18 cellular contexts compared by ENCODE assay signal in the genomic region with DNA sequence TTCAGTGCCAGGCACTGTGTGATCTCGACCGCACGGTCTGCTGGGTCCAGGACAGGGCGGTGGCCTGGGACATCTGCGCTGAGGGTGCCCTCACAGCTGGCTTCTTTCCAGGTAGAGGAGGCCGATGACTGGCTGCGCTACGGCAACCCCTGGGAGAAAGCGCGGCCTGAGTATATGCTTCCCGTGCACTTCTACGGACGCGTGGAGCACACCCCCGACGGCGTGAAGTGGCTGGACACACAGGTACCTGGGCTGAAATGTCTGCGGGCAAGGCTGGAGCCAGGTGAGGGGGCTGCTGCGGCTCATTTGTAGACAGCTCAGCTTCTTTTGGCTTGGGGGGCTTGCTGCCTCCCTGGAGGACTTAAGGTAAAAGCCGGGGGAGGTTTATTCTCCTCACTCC. TPM values are rescaled to one million over a fixed set of nuclear protein-coding genes. Genes with fewer than 3 reads are reported as not detected.
DNase-seq lines count a peak whose midpoint lies in the region; ATAC-seq and TF ChIP-seq lines count a peak whose summit lies in the region.
"Had no signal": no experiment of that assay in that cellular context is flagged by ENCODE, and none has a peak within 500 bp of the region (broad histone marks: within the 10 kb centered on the region; RNA-seq: fewer than 3 reads in every experiment).

No MANE protein-coding gene starts in this region.

- H3K9me3 Mint-ChIP-seq in natural killer cell: no peaks in the 10 kb centered on the region
- H3K9me3 Mint-ChIP-seq in natural killer cell treated with Interleukin-12 subunit alpha and Interleukin-12 subunit beta and Interleukin-15 and Interleukin-18, amount 100 ng/mL, for 72 hours: no peaks in the 10 kb centered on the region
- H3K9me3 Mint-ChIP-seq: activated CD4-positive, alpha-beta memory T cell treated with anti-CD3 and anti-CD28 coated beads for 36 hours; naive B cell had no signal

- intact Hi-C loops in natural killer cell (cut with micrococcal nuclease) (no loop called here), prostate gland (cut with DNase I) (no loop called here)

- TF ChIP-seq POLR2A in prostate gland (IDR thresholded peaks at IDR 0.05): no peak

- peaks cover 0 to 6% of the 10 kb centered on the region in 2 donors for H3K4me1 Mint-ChIP-seq in natural killer cell
- H3K4me1 Mint-ChIP-seq in natural killer cell treated with Interleukin-12 subunit alpha and Interleukin-12 subunit beta and Interleukin-15 and Interleukin-18, amount 100 ng/mL, for 72 hours (ENCODE audit: low read depth in 2 of 2): no peaks in the 10 kb centered on the region

- 97% methylated on average over 19 of the region's 20 CpGs for WGBS in prostate gland

- no peaks in the 10 kb centered on the region for H3K36me3 Mint-ChIP-seq in natural killer cell
- no peaks in the 10 kb centered on the region for H3K36me3 Mint-ChIP-seq in natural killer cell treated with Interleukin-12 subunit alpha and Interleukin-12 subunit beta and Interleukin-15 and Interleukin-18, amount 100 ng/mL, for 72 hours

- no peak overlapping the region for H3K4me3 Mint-ChIP-seq in natural killer cell
- H3K4me3 Mint-ChIP-seq in natural killer cell treated with Interleukin-12 subunit alpha and Interleukin-12 subunit beta and Interleukin-15 and Interleukin-18, amount 100 ng/mL, for 72 hours: no peak overlapping the region
- H3K4me3 Mint-ChIP-seq: activated CD4-positive, alpha-beta memory T cell treated with anti-CD3 and anti-CD28 coated beads for 36 hours; naive B cell had no signal

- TF ChIP-seq CTCF in natural killer cell (IDR thresholded peaks at IDR 0.05) (no peak), right atrium auricular region (IDR thresholded peaks at IDR 0.05) (no peak), prostate gland (IDR thresholded peaks at IDR 0.05) (no peak), GM10266 (IDR thresholded peaks at IDR 0.05; ENCODE audit: control insufficient read depth, insufficient read depth, low read depth, missing control alignments) (no peak)

- no peak for ATAC-seq in natural killer cell
- ATAC-seq in natural killer cell treated with Interleukin-12 subunit alpha and Interleukin-12 subunit beta and Interleukin-15 and Interleukin-18, amount 100 ng/mL, for 72 hours: no peak
- ATAC-seq in HG02884 (IDR thresholded peaks at IDR 0.05; ENCODE audit: unreplicated experiment): no peak
- ATAC-seq: left lung had no signal

- no peaks in the 10 kb centered on the region for H3K27me3 Mint-ChIP-seq in natural killer cell (ENCODE audit: low read depth in 2 of 2)
- H3K27me3 Mint-ChIP-seq in natural killer cell treated with Interleukin-12 subunit alpha and Interleukin-12 subunit beta and Interleukin-15 and Interleukin-18, amount 100 ng/mL, for 72 hours: no peaks in the 10 kb centered on the region
- H3K27me3 Mint-ChIP-seq: activated CD4-positive, alpha-beta memory T cell treated with anti-CD3 and anti-CD28 coated beads for 36 hours; naive B cell had no signal

- H3K4me1 ChIP-seq in right atrium auricular region: peaks cover 0 to 61% of the 10 kb centered on the region in 2 donors
- H3K4me1 ChIP-seq in prostate gland (replicated peaks): peaks cover 27% of the 10 kb centered on the region
- H3K4me1 ChIP-seq: Caco-2, left lung had no signal

- DNase-seq in natural killer cell: peak; percentile 2
- DNase-seq in natural killer cell treated with Interleukin-12 subunit alpha and Interleukin-12 subunit beta and Interleukin-15 and Interleukin-18, amount 100 ng/mL, for 72 hours (ENCODE audit: low spot score): no peak
- no peak for DNase-seq in right atrium auricular region (ENCODE audit: low spot score)
- no peak for DNase-seq in prostate gland (ENCODE audit: low spot score)
- no peak for DNase-seq in activated CD4-positive, CD25-positive, alpha-beta regulatory T cell (lab: John Stamatoyannopoulos, UW)
- DNase-seq in GM10266 (ENCODE audit: extremely low spot score): no peak
- DNase-seq in SW480 (ENCODE audit: low spot score): no peak
- DNase-seq: effector memory CD4-positive, alpha-beta T cell; GOT3; MM.1S; naive B cell; NCI-H2029; NCI-H524 treated with DMSO at 0.1 percent for 48 hours; stimulated activated CD4-positive, alpha-beta T cell treated with anti-CD3 and anti-CD28 coated beads, Interleukin-4, amount 100 ng/mL, for 24 hours had no signal

- H3K27ac ChIP-seq in right atrium auricular region (peak overlapping the region; percentile 46 to 78), prostate gland (peak overlapping the region; percentile 70 to 74)
- H3K27ac ChIP-seq: left lung had no signal

- H3K36me3 ChIP-seq in right atrium auricular region (peaks cover 84% of the 10 kb centered on the region), prostate gland (peaks cover 0 to 4% of the 10 kb centered on the region in 2 donors)

- H3K27ac Mint-ChIP-seq in natural killer cell: no peak overlapping the region
- no peak overlapping the region for H3K27ac Mint-ChIP-seq in natural killer cell treated with Interleukin-12 subunit alpha and Interleukin-12 subunit beta and Interleukin-15 and Interleukin-18, amount 100 ng/mL, for 72 hours
- H3K27ac Mint-ChIP-seq: activated CD4-positive, alpha-beta memory T cell treated with anti-CD3 and anti-CD28 coated beads for 36 hours had no signal

- no peak overlapping the region for H3K4me3 ChIP-seq in right atrium auricular region
- no peak overlapping the region for H3K4me3 ChIP-seq in prostate gland
- H3K4me3 ChIP-seq: left lung had no signal

- no peaks in the 10 kb centered on the region for H3K9me3 ChIP-seq in right atrium auricular region
- no peaks in the 10 kb centered on the region for H3K9me3 ChIP-seq in prostate gland
- H3K9me3 ChIP-seq: Caco-2, left lung had no signal

- no peaks in the 10 kb centered on the region for H3K27me3 ChIP-seq in right atrium auricular region
- H3K27me3 ChIP-seq in prostate gland (replicated peaks; ENCODE audit: insufficient read depth): no peaks in the 10 kb centered on the region
- H3K27me3 ChIP-seq: left lung had no signal

RNA-seq across cellular contexts. Expression of a gene that starts 26.6 kb away (rescaled TPM):
- total RNA-seq in natural killer cell (10 to 100 TPM; 39.4 to 55.4 (median 47.0) TPM), right atrium auricular region (100 to 1,000 TPM; 145 to 174 TPM), prostate gland (100 to 1,000 TPM; 231 to 261 TPM)
- total RNA-seq in natural killer cell treated with Interleukin-12 subunit alpha and Interleukin-12 subunit beta and Interleukin-15 and Interleukin-18, amount 100 ng/mL, for 72 hours: 10 to 100 TPM; 35.9 to 40.4 TPM
